ENCODE assay signal across 13 cellular contexts in the genomic region with DNA sequence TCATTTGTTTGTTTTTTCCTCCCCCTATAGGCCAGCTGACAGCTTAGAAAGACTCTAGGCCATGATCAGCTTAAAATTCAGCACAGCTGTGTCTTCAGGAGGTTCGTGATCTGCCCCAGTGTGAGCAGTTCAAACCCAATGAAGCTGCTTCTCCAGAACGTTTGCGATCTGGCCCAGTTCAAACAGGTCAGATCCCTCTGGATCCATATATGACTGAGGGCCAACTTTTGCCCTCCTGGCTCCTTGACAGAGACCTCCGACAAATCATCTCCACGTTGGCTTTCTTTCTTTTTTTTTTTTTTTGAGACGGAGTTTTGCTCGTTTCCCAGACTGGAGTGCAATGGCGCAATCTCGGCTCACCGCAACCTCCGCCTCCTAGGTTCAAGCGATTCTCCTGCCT. TPM values are rescaled to one million over a fixed set of nuclear protein-coding genes. Genes with fewer than 3 reads are reported as not detected.
DNase-seq lines count a peak whose midpoint lies in the region; ATAC-seq and TF ChIP-seq lines count a peak whose summit lies in the region.
"Had no signal": no experiment of that assay in that cellular context is flagged by ENCODE, and none has a peak within 500 bp of the region (broad histone marks: within the 10 kb centered on the region; RNA-seq: fewer than 3 reads in every experiment).

No MANE protein-coding gene starts in this region.

- no peak overlapping the region for H3K27ac ChIP-seq in DND-41 (ENCODE audit: low read length)
- peak overlapping the region; percentile 88 for H3K27ac ChIP-seq in RWPE1
- H3K27ac ChIP-seq in liver (ENCODE audit: low read depth in 1 of 2, low read length in 2 of 2), result peak overlapping the region; percentile 25 to 32
- H3K27ac ChIP-seq: BLaER1, GM23248 had no signal

- intact Hi-C loops in posterior vena cava (cut with DNase I), result no loop called here
- intact Hi-C loops in mucosa of descending colon (cut with DNase I, micrococcal nuclease), result no loop called here

- CTCF ChIA-PET in RWPE1 (lab: Yijun Ruan, JAX), result interaction anchor here (0.9 kb wide), 1 partner anchor 27 kb away, joined by 3 read pairs; no protein-coding TSS in a partner anchor

- H3K36me3 ChIP-seq in DND-41 (ENCODE audit: insufficient read depth, low read length) (no peaks in the 10 kb centered on the region), liver (ENCODE audit: control insufficient read depth in 4 of 4, insufficient read depth in 3 of 4, low read depth in 1 of 4, low read length in 3 of 4) (no peaks in the 10 kb centered on the region), mucosa of descending colon (ENCODE audit: low read depth) (no peaks in the 10 kb centered on the region)
- H3K36me3 ChIP-seq: BLaER1 had no signal

- H3K4me3 ChIP-seq in DND-41 (ENCODE audit: low read depth in 1 of 2, low read length in 2 of 2) (no peak overlapping the region), liver (ENCODE audit: low read depth in 1 of 3, low read length in 3 of 3) (no peak overlapping the region), mucosa of descending colon (no peak overlapping the region)
- H3K4me3 ChIP-seq: BLaER1, GM23248 had no signal

- H3K79me2 ChIP-seq in DND-41 (ENCODE audit: insufficient read depth, low read length), result no peaks in the 10 kb centered on the region

- H3K27me3 ChIP-seq in DND-41 (ENCODE audit: insufficient read depth, low read length, poor library complexity) (no peaks in the 10 kb centered on the region), liver (ENCODE audit: control insufficient read depth in 4 of 4, insufficient read depth in 4 of 4, low read length in 3 of 4) (no peaks in the 10 kb centered on the region)
- H3K27me3 ChIP-seq: BLaER1 had no signal

- POLR2A ChIA-PET in RWPE1 (lab: Yijun Ruan, JAX; ENCODE audit: low non-redundant PET), result no interaction called here

- H3K4me1 ChIP-seq in DND-41 (ENCODE audit: insufficient read depth, low read length) (peaks cover 24% of the 10 kb centered on the region), liver (ENCODE audit: control insufficient read depth in 4 of 4, insufficient read depth in 4 of 4, low read length in 3 of 4) (peaks cover 5 to 35% (median 25%) of the 10 kb centered on the region in 4 donors), mucosa of descending colon (ENCODE audit: low read depth) (no peaks in the 10 kb centered on the region)

- DNase-seq in DND-41 (no peak), RWPE1 (ENCODE audit: low spot score) (no peak), posterior vena cava (ENCODE audit: low spot score) (peak; percentile 23), RKO (ENCODE audit: low spot score) (no peak), mucosa of descending colon (no peak)
- DNase-seq: 8988T, AML-193, DMS53, GM23248, H7 had no signal

- ATAC-seq in DND-41 (ENCODE audit: insufficient read depth, low read depth) (no peak), mucosa of descending colon (no peak), GM18909 (IDR thresholded peaks at IDR 0.05; ENCODE audit: poor library complexity, unreplicated experiment) (no peak)

- H3K9me3 ChIP-seq in DND-41 (ENCODE audit: insufficient read depth, low read length, severe bottlenecking) (peaks cover 14% of the 10 kb centered on the region), liver (ENCODE audit: control insufficient read depth in 4 of 4, low read length in 3 of 4) (peaks cover 0 to 9% (median 3%) of the 10 kb centered on the region in 4 donors), mucosa of descending colon (peaks cover 19% of the 10 kb centered on the region)

- H4K20me1 ChIP-seq in DND-41 (ENCODE audit: insufficient read depth, low read length), result no peaks in the 10 kb centered on the region
- H4K20me1 ChIP-seq: BLaER1 had no signal

- TF ChIP-seq CTCF in DND-41 (IDR thresholded peaks at IDR 0.05; ENCODE audit: borderline replicate concordance, extremely low read depth, low read length, poor library complexity, severe bottlenecking) (peak; percentile 18), RWPE1 (conservative IDR thresholded peaks at IDR 0.05; ENCODE audit: low read depth) (no peak), liver (IDR thresholded peaks at IDR 0.05; ENCODE audit: low read depth, low read length, missing input control) (no peak), mucosa of descending colon (IDR thresholded peaks at IDR 0.05) (no peak)

- no peak overlapping the region for H2AFZ ChIP-seq in DND-41 (ENCODE audit: low read depth, low read length)
- H2AFZ ChIP-seq: GM23248 had no signal

- no peak for TF ChIP-seq RAD21 in liver (IDR thresholded peaks at IDR 0.05)

- 47% methylated on average over 12 of the region's 12 CpGs for WGBS in liver

- H3K9ac ChIP-seq in DND-41 (ENCODE audit: low read depth, low read length), result no peak overlapping the region
- H3K9ac ChIP-seq in liver (ENCODE audit: low read depth in 1 of 2, low read length in 2 of 2), result no peak overlapping the region
- H3K9ac ChIP-seq: BLaER1, GM23248 had no signal

- no peak overlapping the region for H3K4me2 ChIP-seq in DND-41 (ENCODE audit: insufficient read depth, low read length)
- H3K4me2 ChIP-seq: BLaER1 had no signal

TF ChIP-seq in liver, 16 proteins besides CTCF, POLR2A, EP300 and RAD21:
- TF ChIP-seq RXRA (IDR thresholded peaks at IDR 0.05) (peak in 1 of 2 donors; percentile 31), HNF4A (conservative IDR thresholded peaks at IDR 0.05) (peak in 1 of 2 donors; percentile 20), SP1 (IDR thresholded peaks at IDR 0.05) (peak; percentile 11)
- TF ChIP-seq, protein P1, sequence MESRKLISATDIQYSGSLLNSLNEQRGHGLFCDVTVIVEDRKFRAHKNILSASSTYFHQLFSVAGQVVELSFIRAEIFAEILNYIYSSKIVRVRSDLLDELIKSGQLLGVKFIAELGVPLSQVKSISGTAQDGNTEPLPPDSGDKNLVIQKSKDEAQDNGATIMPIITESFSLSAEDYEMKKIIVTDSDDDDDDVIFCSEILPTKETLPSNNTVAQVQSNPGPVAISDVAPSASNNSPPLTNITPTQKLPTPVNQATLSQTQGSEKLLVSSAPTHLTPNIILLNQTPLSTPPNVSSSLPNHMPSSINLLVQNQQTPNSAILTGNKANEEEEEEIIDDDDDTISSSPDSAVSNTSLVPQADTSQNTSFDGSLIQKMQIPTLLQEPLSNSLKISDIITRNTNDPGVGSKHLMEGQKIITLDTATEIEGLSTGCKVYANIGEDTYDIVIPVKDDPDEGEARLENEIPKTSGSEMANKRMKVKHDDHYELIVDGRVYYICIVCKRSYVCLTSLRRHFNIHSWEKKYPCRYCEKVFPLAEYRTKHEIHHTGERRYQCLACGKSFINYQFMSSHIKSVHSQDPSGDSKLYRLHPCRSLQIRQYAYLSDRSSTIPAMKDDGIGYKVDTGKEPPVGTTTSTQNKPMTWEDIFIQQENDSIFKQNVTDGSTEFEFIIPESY (IDR thresholded peaks at IDR 0.05), result no peak

RNA-seq across cellular contexts. Expression of gene ATF7IP2, which starts 50.2 kb away (rescaled TPM):
- total RNA-seq in liver (10 to 100 TPM; 14.3 to 60.4 TPM), posterior vena cava (1 to 10 TPM; 4.9 to 8.8 TPM), mucosa of descending colon (10 to 100 TPM in 2 of 3 donors, 1 to 10 TPM in 1; 5.0 to 14.5 (median 11.0) TPM)
- polyA plus RNA-seq in liver, result 10 to 100 TPM; 16.8 to 43.5 TPM
